ENCODE assay signal across 1 cellular context in the genomic region with DNA sequence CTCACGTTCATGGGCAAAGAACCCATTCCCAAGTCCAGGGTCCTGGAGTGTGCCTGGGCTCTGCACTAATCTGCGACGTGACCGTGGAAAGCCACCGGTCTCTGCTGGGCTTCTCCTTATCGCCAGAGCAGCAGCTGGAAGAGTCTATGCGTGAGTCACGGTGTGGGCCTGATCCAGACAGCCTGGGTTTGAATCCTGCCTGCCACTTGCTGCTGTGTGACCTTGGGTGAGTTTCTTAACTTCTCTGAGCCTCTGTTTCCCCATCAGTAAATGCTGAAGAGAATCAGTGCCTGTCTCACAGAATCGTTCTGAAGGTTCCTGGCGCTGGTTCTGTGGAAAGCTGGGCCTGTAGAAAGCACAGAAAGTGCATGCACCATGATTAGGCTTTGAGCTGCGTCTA.
A peak's percentile ranks its signal among the peaks of the same experiment; 100 is the strongest.
TF ChIP-seq lines count a peak whose summit lies in the region.

No MANE protein-coding gene starts in this region.

TF ChIP-seq in HepG2, 621 proteins besides CTCF, POLR2A, EP300 and RAD21 (continued from another document):
- TF ChIP-seq, protein P1, sequence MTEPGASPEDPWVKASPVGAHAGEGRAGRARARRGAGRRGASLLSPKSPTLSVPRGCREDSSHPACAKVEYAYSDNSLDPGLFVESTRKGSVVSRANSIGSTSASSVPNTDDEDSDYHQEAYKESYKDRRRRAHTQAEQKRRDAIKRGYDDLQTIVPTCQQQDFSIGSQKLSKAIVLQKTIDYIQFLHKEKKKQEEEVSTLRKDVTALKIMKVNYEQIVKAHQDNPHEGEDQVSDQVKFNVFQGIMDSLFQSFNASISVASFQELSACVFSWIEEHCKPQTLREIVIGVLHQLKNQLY (CRISPR knock-in tag; IDR thresholded peaks at IDR 0.05), result no peak
- TF ChIP-seq ZMYM3 (CRISPR knock-in tag; IDR thresholded peaks at IDR 0.05) (peak; percentile 63; the same call in 1 of the 2 replicates), ZNF446 (CRISPR knock-in tag; IDR thresholded peaks at IDR 0.05) (no peak)
